11 cellular contexts compared by ENCODE assay signal in genomic region chr12:50520808-50521207, GRCh38. TPM values are rescaled to one million over a fixed set of nuclear protein-coding genes. Genes with fewer than 3 reads are reported as not detected.
DNase-seq lines count a peak whose midpoint lies in the region; ATAC-seq and TF ChIP-seq lines count a peak whose summit lies in the region.
"Had no signal": no experiment of that assay in that cellular context is flagged by ENCODE, and none has a peak within 500 bp of the region (broad histone marks: within the 10 kb centered on the region; RNA-seq: fewer than 3 reads in every experiment).

No MANE protein-coding gene starts in this region.

- CTCF ChIA-PET in A673 (lab: Charles Lee): no interaction called here

- ATAC-seq in natural killer cell treated with Interleukin-12 subunit alpha and Interleukin-12 subunit beta and Interleukin-15 and Interleukin-18, amount 100 ng/mL, for 72 hours: no peak
- ATAC-seq in GM21576 (IDR thresholded peaks at IDR 0.05; ENCODE audit: unreplicated experiment): no peak

- no peak for TF ChIP-seq CTCF in A673 (conservative IDR thresholded peaks at IDR 0.05; ENCODE audit: low read depth, low read length)

- POLR2A ChIA-PET in A673 (lab: Charles Lee; ENCODE audit: low non-redundant PET): interaction anchor here (0.6 to 0.7 kb wide), 2 partner anchors 19 to 77 kb away, joined by 3 to 16 read pairs; no protein-coding TSS in a partner anchor

- peaks cover 12% of the 10 kb centered on the region for H3K9me3 ChIP-seq in A673 (ENCODE audit: low read depth, low read length, poor library complexity, severe bottlenecking)
- H3K9me3 ChIP-seq: colonic mucosa had no signal

- no peaks in the 10 kb centered on the region for H3K27me3 Mint-ChIP-seq in IgD-negative memory B cell
- H3K27me3 Mint-ChIP-seq in dendritic cell treated with granulocyte-macrophage colony-stimulating factor and Interleukin-4, amounts not matched to agents 40 ng/mL and 50 ng/mL, for 4 days: no peaks in the 10 kb centered on the region
- H3K27me3 Mint-ChIP-seq in natural killer cell treated with Interleukin-12 subunit alpha and Interleukin-12 subunit beta and Interleukin-15 and Interleukin-18, amount 100 ng/mL, for 72 hours: no peaks in the 10 kb centered on the region

- no peaks in the 10 kb centered on the region for H3K27me3 ChIP-seq in A673 (replicated peaks; ENCODE audit: insufficient read depth, low read depth, low read length, poor library complexity)
- H3K27me3 ChIP-seq: colonic mucosa had no signal

- peak overlapping the region; percentile 84 to 95 (median 93) for H3K27ac Mint-ChIP-seq in IgD-negative memory B cell
- H3K27ac Mint-ChIP-seq in dendritic cell treated with granulocyte-macrophage colony-stimulating factor and Interleukin-4, amounts not matched to agents 40 ng/mL and 50 ng/mL, for 4 days: no peak overlapping the region
- peak overlapping the region in 1 of 2 donors; percentile 74 for H3K27ac Mint-ChIP-seq in natural killer cell treated with Interleukin-12 subunit alpha and Interleukin-12 subunit beta and Interleukin-15 and Interleukin-18, amount 100 ng/mL, for 72 hours

- H3K4me3 Mint-ChIP-seq in IgD-negative memory B cell: peak overlapping the region in 3 of 4 donors; percentile 62 to 83 (median 79)
- H3K4me3 Mint-ChIP-seq in dendritic cell treated with granulocyte-macrophage colony-stimulating factor and Interleukin-4, amounts not matched to agents 40 ng/mL and 50 ng/mL, for 4 days: peak overlapping the region; percentile 56
- peak overlapping the region; percentile 58 for H3K4me3 Mint-ChIP-seq in natural killer cell treated with Interleukin-12 subunit alpha and Interleukin-12 subunit beta and Interleukin-15 and Interleukin-18, amount 100 ng/mL, for 72 hours
- H3K4me3 Mint-ChIP-seq: neural crest cell had no signal

- H3K4me3 ChIP-seq in A673 (ENCODE audit: low read depth, low read length, poor library complexity, severe bottlenecking): no peak overlapping the region
- H3K4me3 ChIP-seq: colonic mucosa had no signal

- peaks cover 5% of the 10 kb centered on the region for H3K36me3 ChIP-seq in A673 (ENCODE audit: insufficient read depth, low read length, poor library complexity, severe bottlenecking)
- H3K36me3 ChIP-seq: colonic mucosa had no signal

- peak overlapping the region; percentile 51 for H3K27ac ChIP-seq in A673 (ENCODE audit: low read depth, low read length, poor library complexity, severe bottlenecking)
- H3K27ac ChIP-seq: colonic mucosa had no signal

- peaks cover 30% of the 10 kb centered on the region for H3K4me1 ChIP-seq in A673 (ENCODE audit: insufficient read depth, low read length, poor library complexity, severe bottlenecking)

- DNase-seq in A673 (ENCODE audit: low spot score) (peak; percentile 31), NCI-H1694 treated with DMSO at 0.1 percent for 48 hours (lab: John Stamatoyannopoulos, UW) (no peak), NCI-H1092 treated with DMSO at 0.1 percent for 48 hours (lab: John Stamatoyannopoulos, UW) (no peak), GOT3 (lab: John Stamatoyannopoulos, UW) (no peak)
- no peak for DNase-seq in natural killer cell treated with Interleukin-12 subunit alpha and Interleukin-12 subunit beta and Interleukin-15 and Interleukin-18, amount 100 ng/mL, for 72 hours (ENCODE audit: low spot score)
- DNase-seq: colonic mucosa, SHP77 had no signal

- H3K4me1 Mint-ChIP-seq in IgD-negative memory B cell: peaks cover 24 to 41% (median 40%) of the 10 kb centered on the region in 3 donors
- H3K4me1 Mint-ChIP-seq in dendritic cell treated with granulocyte-macrophage colony-stimulating factor and Interleukin-4, amounts not matched to agents 40 ng/mL and 50 ng/mL, for 4 days (ENCODE audit: low read depth): peaks cover 52% of the 10 kb centered on the region
- peaks cover 34 to 39% of the 10 kb centered on the region in 2 donors for H3K4me1 Mint-ChIP-seq in natural killer cell treated with Interleukin-12 subunit alpha and Interleukin-12 subunit beta and Interleukin-15 and Interleukin-18, amount 100 ng/mL, for 72 hours (ENCODE audit: low read depth in 2 of 2)

- BruUV-seq in A673 (replicated peaks; lab: Mats Ljungman, UMichigan): no TSS peak

- peaks cover 10% of the 10 kb centered on the region for H3K36me3 Mint-ChIP-seq in IgD-negative memory B cell
- H3K36me3 Mint-ChIP-seq in dendritic cell treated with granulocyte-macrophage colony-stimulating factor and Interleukin-4, amounts not matched to agents 40 ng/mL and 50 ng/mL, for 4 days (ENCODE audit: low read depth): peaks cover 50% of the 10 kb centered on the region
- no peaks in the 10 kb centered on the region for H3K36me3 Mint-ChIP-seq in natural killer cell treated with Interleukin-12 subunit alpha and Interleukin-12 subunit beta and Interleukin-15 and Interleukin-18, amount 100 ng/mL, for 72 hours

- intact Hi-C loops in A673 (cut with micrococcal nuclease; ENCODE audit: unreplicated experiment): no loop called here
- intact Hi-C loops in dendritic cell treated with granulocyte-macrophage colony-stimulating factor and Interleukin-4, amounts not matched to agents 40 ng/mL and 50 ng/mL, for 4 days (cut with micrococcal nuclease): no loop called here

- no peaks in the 10 kb centered on the region for H3K9me3 Mint-ChIP-seq in IgD-negative memory B cell
- peaks cover 6% of the 10 kb centered on the region for H3K9me3 Mint-ChIP-seq in dendritic cell treated with granulocyte-macrophage colony-stimulating factor and Interleukin-4, amounts not matched to agents 40 ng/mL and 50 ng/mL, for 4 days
- no peaks in the 10 kb centered on the region for H3K9me3 Mint-ChIP-seq in natural killer cell treated with Interleukin-12 subunit alpha and Interleukin-12 subunit beta and Interleukin-15 and Interleukin-18, amount 100 ng/mL, for 72 hours
- H3K9me3 Mint-ChIP-seq: neural crest cell had no signal

RNA-seq across cellular contexts. Expression of gene DIP2B, which starts 16.0 kb away (rescaled TPM):
- total RNA-seq in A673 (2021): 37.2 and 40.5 TPM in 2 replicates
- polyA plus RNA-seq in IgD-negative memory B cell: 16.4 TPM
- total RNA-seq in natural killer cell treated with Interleukin-12 subunit alpha and Interleukin-12 subunit beta and Interleukin-15 and Interleukin-18, amount 100 ng/mL, for 72 hours: 10 to 100 TPM; 30.8 to 34.3 TPM
